ENCODE assay signal across 9 cellular contexts in genomic region chr1:66371233-66372005, GRCh38.
DNase-seq lines count a peak whose midpoint lies in the region; ATAC-seq and TF ChIP-seq lines count a peak whose summit lies in the region.
"Had no signal": no experiment of that assay in that cellular context is flagged by ENCODE, and none has a peak within 500 bp of the region (broad histone marks: within the 10 kb centered on the region; RNA-seq: fewer than 3 reads in every experiment).

No MANE protein-coding gene starts in this region.

- POLR2A ChIA-PET in activated CD4-positive, alpha-beta memory T cell treated with anti-CD3 and anti-CD28 coated beads, Interleukin-2, amount 10 ng/mL, durations not matched to agents 7 days and 5 days (lab: Charles Lee): interaction anchor here (1.2 to 6.6 kb wide), 7 partner anchors 10 to 73 kb away, joined by 4 to 44 read pairs (median 6); no protein-coding TSS in a partner anchor

- peak overlapping the region in 1 of 2 donors; percentile 52 for H3K4me3 Mint-ChIP-seq in CD14-positive monocyte
- H3K4me3 Mint-ChIP-seq in activated CD4-positive, alpha-beta memory T cell treated with anti-CD3 and anti-CD28 coated beads, Interleukin-2, amount 10 ng/mL, durations not matched to agents 7 days and 5 days: peak overlapping the region; percentile 4

- intact Hi-C loops in CD14-positive monocyte (cut with micrococcal nuclease): loop anchor here (5.0 to 10.0 kb wide), 2 partner anchors 34 to 117 kb away; no protein-coding TSS in a partner anchor

- H3K27ac Mint-ChIP-seq in CD14-positive monocyte: peak overlapping the region; percentile 71 to 94 (median 85)
- H3K27ac Mint-ChIP-seq in activated CD4-positive, alpha-beta memory T cell treated with anti-CD3 and anti-CD28 coated beads, Interleukin-2, amount 10 ng/mL, durations not matched to agents 7 days and 5 days: peak overlapping the region; percentile 87

- H3K4me1 Mint-ChIP-seq in CD14-positive monocyte: peaks cover 74% of the 10 kb centered on the region
- peaks cover 85% of the 10 kb centered on the region for H3K4me1 Mint-ChIP-seq in activated CD4-positive, alpha-beta memory T cell treated with anti-CD3 and anti-CD28 coated beads, Interleukin-2, amount 10 ng/mL, durations not matched to agents 7 days and 5 days

- peak; percentile 49 for DNase-seq in CD14-positive monocyte (ENCODE audit: low spot score)
- peak; percentile 34 for DNase-seq in activated CD4-positive, alpha-beta memory T cell treated with anti-CD3 and anti-CD28 coated beads, Interleukin-2, amount 10 ng/mL, durations not matched to agents 7 days and 5 days
- DNase-seq in kidney tubule cell (ENCODE audit: low spot score): peak; percentile 81
- no peak for DNase-seq in mucosa of gallbladder (ENCODE audit: low spot score)
- DNase-seq in SK-N-DZ (ENCODE audit: low spot score): no peak
- no peak for DNase-seq in NOMO-1 treated with dmso at 0.1 percent for 144 hours (lab: John Stamatoyannopoulos, UW; ENCODE audit: unreplicated experiment)
- no peak for DNase-seq in NCI-H128 (lab: John Stamatoyannopoulos, UW; ENCODE audit: unreplicated experiment)

- ATAC-seq in GM21723 (IDR thresholded peaks at IDR 0.05; ENCODE audit: unreplicated experiment): peak; percentile 23
- ATAC-seq: HCT116 had no signal

- H3K36me3 Mint-ChIP-seq in CD14-positive monocyte: peaks cover 54 to 56% of the 10 kb centered on the region in 2 donors
- H3K36me3 Mint-ChIP-seq in activated CD4-positive, alpha-beta memory T cell treated with anti-CD3 and anti-CD28 coated beads, Interleukin-2, amount 10 ng/mL, durations not matched to agents 7 days and 5 days (ENCODE audit: low read depth): peaks cover 69% of the 10 kb centered on the region

- CTCF ChIA-PET in activated CD4-positive, alpha-beta memory T cell treated with anti-CD3 and anti-CD28 coated beads, Interleukin-2, amount 10 ng/mL, durations not matched to agents 7 days and 5 days (lab: Charles Lee): interaction anchor here (2.4 to 3.9 kb wide), 2 partner anchors 65 to 74 kb away, joined by 10 to 16 read pairs; no protein-coding TSS in a partner anchor

- peaks cover 0 to 1% (median 0%) of the 10 kb centered on the region in 3 donors for H3K27me3 Mint-ChIP-seq in CD14-positive monocyte (ENCODE audit: low read depth in 3 of 3)
- H3K27me3 Mint-ChIP-seq in activated CD4-positive, alpha-beta memory T cell treated with anti-CD3 and anti-CD28 coated beads, Interleukin-2, amount 10 ng/mL, durations not matched to agents 7 days and 5 days: no peaks in the 10 kb centered on the region

- no peak for TF ChIP-seq CTCF in CD14-positive monocyte (IDR thresholded peaks at IDR 0.05)

- no peaks in the 10 kb centered on the region for H3K9me3 Mint-ChIP-seq in CD14-positive monocyte
- H3K9me3 Mint-ChIP-seq in activated CD4-positive, alpha-beta memory T cell treated with anti-CD3 and anti-CD28 coated beads, Interleukin-2, amount 10 ng/mL, durations not matched to agents 7 days and 5 days: no peaks in the 10 kb centered on the region

Comparison
In these comparisons a context has a peak if more than half of its experiments do, and no peak if none do; other contexts are left out.
1. DNase-seq: peak in CD14-positive monocyte (single experiment), activated CD4-positive, alpha-beta memory T cell treated with anti-CD3 and anti-CD28 coated beads, Interleukin-2, amount 10 ng/mL, durations not matched to agents 7 days and 5 days (single experiment) and kidney tubule cell (single experiment); none in mucosa of gallbladder (single experiment), SK-N-DZ (single experiment), NOMO-1 treated with dmso at 0.1 percent for 144 hours (single experiment) and NCI-H128 (single experiment).